ENCODE assay signal across 9 cellular contexts in genomic region chr2:171723724-171724683, GRCh38. TPM values are rescaled to one million over a fixed set of nuclear protein-coding genes. Genes with fewer than 3 reads are reported as not detected.
DNase-seq lines count a peak whose midpoint lies in the region; ATAC-seq, FAIRE-seq and TF ChIP-seq lines count a peak whose summit lies in the region.
"Had no signal": no experiment of that assay in that cellular context is flagged by ENCODE, and none has a peak within 500 bp of the region (broad histone marks: within the 10 kb centered on the region; RNA-seq: fewer than 3 reads in every experiment).

No MANE protein-coding gene starts in this region.

- H3K27ac Mint-ChIP-seq in activated CD8-positive, alpha-beta T cell treated with anti-CD3 and anti-CD28 coated beads for 36 hours, result no peak overlapping the region

- no peak overlapping the region for H3K4me2 ChIP-seq in A549

- TF ChIP-seq EP300 in A549 (IDR thresholded peaks at IDR 0.05), result no peak

- no peaks in the 10 kb centered on the region for H3K4me1 ChIP-seq in A549

- POLR2A ChIA-PET in A549 (lab: Yijun Ruan, JAX), result no interaction called here
- POLR2A ChIA-PET in activated CD8-positive, alpha-beta T cell treated with anti-CD3 and anti-CD28 coated beads for 36 hours (lab: Charles Lee), result no interaction called here

- H3K9me3 Mint-ChIP-seq in activated CD8-positive, alpha-beta T cell treated with anti-CD3 and anti-CD28 coated beads for 36 hours, result no peaks in the 10 kb centered on the region

- CTCF ChIA-PET in A549 (lab: Yijun Ruan, JAX), result interaction anchor here (0.7 to 2.1 kb wide), 4 partner anchors 12 to 383 kb away, joined by 3 to 10 read pairs (median 4); no protein-coding TSS in a partner anchor
- CTCF ChIA-PET in activated CD8-positive, alpha-beta T cell treated with anti-CD3 and anti-CD28 coated beads for 36 hours (lab: Charles Lee), result interaction anchor here (1.0 to 3.2 kb wide), 3 partner anchors 16 to 332 kb away, joined by 3 to 15 read pairs (median 3); no protein-coding TSS in a partner anchor

- peak; percentile 23 for FAIRE-seq in A549 (lab: Jason Lieb, UNC)

- no peaks in the 10 kb centered on the region for H3K27me3 Mint-ChIP-seq in activated CD8-positive, alpha-beta T cell treated with anti-CD3 and anti-CD28 coated beads for 36 hours

- no peak overlapping the region for H3K4me3 Mint-ChIP-seq in activated CD8-positive, alpha-beta T cell treated with anti-CD3 and anti-CD28 coated beads for 36 hours

- intact Hi-C loops in activated CD8-positive, alpha-beta T cell treated with anti-CD3 and anti-CD28 coated beads for 36 hours (cut with micrococcal nuclease), result no loop called here

- no peaks in the 10 kb centered on the region for H3K4me1 Mint-ChIP-seq in activated CD8-positive, alpha-beta T cell treated with anti-CD3 and anti-CD28 coated beads for 36 hours (ENCODE audit: low read depth)

- 92% methylated on average over 12 of the region's 12 CpGs for WGBS in A549 (ENCODE audit: missing lambda C conversion rate)

- no peak for TF ChIP-seq POLR2A in A549 (IDR thresholded peaks at IDR 0.05; ENCODE audit: low read length)

- no peaks in the 10 kb centered on the region for H3K9me3 ChIP-seq in A549

- DNase-seq in A549 (ENCODE audit: low read depth in 1 of 2, low spot score in 1 of 2) (peak in 1 of 2 experiments; percentile 9), LNCaP clone FGC (ENCODE audit: low read depth) (no peak), OCI-M1 (lab: John Stamatoyannopoulos, UW) (peak; percentile 37), fibroblast of pulmonary artery (ENCODE audit: low read depth) (peak; percentile 45), epidermal melanocyte (ENCODE audit: insufficient read length, low spot score) (no peak), GM13977 (ENCODE audit: low spot score) (no peak)
- DNase-seq in activated CD8-positive, alpha-beta T cell treated with anti-CD3 and anti-CD28 coated beads for 36 hours, result no peak
- DNase-seq: aorta had no signal

- H3K36me3 Mint-ChIP-seq in activated CD8-positive, alpha-beta T cell treated with anti-CD3 and anti-CD28 coated beads for 36 hours (ENCODE audit: low read depth), result peaks cover 15% of the 10 kb centered on the region

- H3K27ac ChIP-seq in A549, result no peak overlapping the region

- ATAC-seq in A549, result peak in 1 of 2 experiments; percentile 60; a peak in 3 of 6 replicates
- no peak for ATAC-seq in HG02588 (IDR thresholded peaks at IDR 0.05; ENCODE audit: unreplicated experiment)
- no peak for ATAC-seq in activated CD8-positive, alpha-beta T cell treated with anti-CD3 and anti-CD28 coated beads for 36 hours

- no peak for TF ChIP-seq CTCF in A549 (IDR thresholded peaks at IDR 0.05)
- TF ChIP-seq CTCF in LNCaP clone FGC (IDR thresholded peaks at IDR 0.05; ENCODE audit: control insufficient read depth, extremely low read depth, insufficient read depth), result peak; percentile 60
- TF ChIP-seq CTCF in fibroblast of pulmonary artery (IDR thresholded peaks at IDR 0.05; ENCODE audit: low read length, missing control alignments), result peak; percentile 22
- no peak for TF ChIP-seq CTCF in GM13977 (IDR thresholded peaks at IDR 0.05; ENCODE audit: extremely low read depth, insufficient read depth, missing control alignments)
- TF ChIP-seq CTCF in activated CD8-positive, alpha-beta T cell treated with anti-CD3 and anti-CD28 coated beads for 36 hours (IDR thresholded peaks at IDR 0.05), result no peak

- TF ChIP-seq RAD21 in A549 (conservative IDR thresholded peaks at IDR 0.05 in 1 of 2, IDR thresholded peaks at IDR 0.05 in 1 of 2), result no peak

- H3K4me3 ChIP-seq in A549 (no peak overlapping the region), LNCaP clone FGC (ENCODE audit: low read depth, low read length) (no peak overlapping the region), fibroblast of pulmonary artery (replicated peaks; ENCODE audit: low read depth, low read length) (no peak overlapping the region)

- in situ Hi-C loops in GM13977 (cut with MboI; ENCODE audit: low pct_unique_long_range_greater_than_20kb, low sequenced_read_pairs, unreplicated experiment), result loop anchor here (25.0 kb wide), 1 partner anchor 738 kb away; no protein-coding TSS in a partner anchor

TF ChIP-seq in A549, 52 proteins besides CTCF, POLR2A, EP300 and RAD21:
- TF ChIP-seq ZNF302 (CRISPR knock-in tag; IDR thresholded peaks at IDR 0.05) (no peak), MAFK (IDR thresholded peaks at IDR 0.05; ENCODE audit: partially characterized antibody) (no peak), CBX8 (IDR thresholded peaks at IDR 0.05) (no peak), CBX2 (IDR thresholded peaks at IDR 0.05; ENCODE audit: borderline replicate concordance, low read depth) (no peak), BHLHE40 (IDR thresholded peaks at IDR 0.05; ENCODE audit: low read depth, low read length) (no peak), TFCP2L1 (CRISPR knock-in tag; IDR thresholded peaks at IDR 0.05) (no peak), RCOR1 (IDR thresholded peaks at IDR 0.05; ENCODE audit: low read depth, low read length) (no peak), HOXA7 (CRISPR knock-in tag; IDR thresholded peaks at IDR 0.05) (no peak)

RNA-seq across cellular contexts. Expression of gene DYNC1I2, which starts 36.7 kb away (rescaled TPM):
- polyA plus RNA-seq in A549 (2011; rRNA removed), result 137 and 150 TPM in 2 replicates
- polyA plus RNA-seq in A549 (2012; cell fraction: cytosol; rRNA removed), result 51.4 and 52.5 TPM in 2 replicates
- 33.9 and 55.7 TPM in 2 replicates for polyA plus RNA-seq in A549 (2012; cell fraction: nucleus; rRNA removed)
- polyA plus RNA-seq in A549 (2017; fragmentation: RNase III; extraction: RNeasy Plus Mini Kit Qiagen cat#74134 plus additional on column Dnase treatment), result 87.6 to 94.7 TPM (median 88.1 TPM) in 3 replicates
- 51.2 and 51.8 TPM in 2 replicates for polyA minus RNA-seq in A549 (2011; rRNA and poly(A)+ RNA removed)
- total RNA-seq in activated CD8-positive, alpha-beta T cell treated with anti-CD3 and anti-CD28 coated beads for 36 hours, result 10 to 100 TPM; 39.9 to 40.0 TPM

Comparison
In these comparisons a context has a peak if more than half of its experiments do, and no peak if none do; other contexts are left out.
1. DNase-seq: peak in OCI-M1 (single experiment) and fibroblast of pulmonary artery (single experiment); none in LNCaP clone FGC (single experiment), epidermal melanocyte (single experiment), GM13977 (single experiment) and activated CD8-positive, alpha-beta T cell treated with anti-CD3 and anti-CD28 coated beads for 36 hours (single experiment).
2. CTCF ChIP-seq: peak in LNCaP clone FGC (single experiment) and fibroblast of pulmonary artery (single experiment); none in A549 (single experiment), GM13977 (single experiment) and activated CD8-positive, alpha-beta T cell treated with anti-CD3 and anti-CD28 coated beads for 36 hours (single experiment).